Comparison of ENCODE assay signal across 11 cellular contexts in genomic region chrX:142977128-142977914, GRCh38.
DNase-seq lines count a peak whose midpoint lies in the region; ATAC-seq and TF ChIP-seq lines count a peak whose summit lies in the region.
"Had no signal": no experiment of that assay in that cellular context is flagged by ENCODE, and none has a peak within 500 bp of the region (broad histone marks: within the 10 kb centered on the region; RNA-seq: fewer than 3 reads in every experiment).

No MANE protein-coding gene starts in this region.

- DNase-seq in GM13977 (ENCODE audit: low spot score) (peak; percentile 52), NAMALWA (ENCODE audit: low spot score) (peak; percentile 33), coronary artery (ENCODE audit: low spot score) (no peak), HAP-1 (ENCODE audit: low spot score in 2 of 2) (no peak), NCI-H345 treated with DMSO at 0.1 percent for 48 hours (lab: John Stamatoyannopoulos, UW; ENCODE audit: unreplicated experiment) (no peak)
- DNase-seq: body of pancreas, C1 segment of cervical spinal cord had no signal

- no peaks in the 10 kb centered on the region for H3K36me3 ChIP-seq in HAP-1 (replicated peaks)

- in situ Hi-C loops in GM13977 (cut with MboI; ENCODE audit: low pct_unique_long_range_greater_than_20kb, low sequenced_read_pairs, unreplicated experiment) = no loop called here
- in situ Hi-C loops in HAP-1 (cut with MboI; ENCODE audit: low sequenced_read_pairs) = no loop called here

- no peak overlapping the region for H3K27ac ChIP-seq in coronary artery
- H3K27ac ChIP-seq: body of pancreas, parathyroid adenoma had no signal

- TF ChIP-seq CTCF in GM13977 (IDR thresholded peaks at IDR 0.05; ENCODE audit: extremely low read depth, insufficient read depth, missing control alignments) = no peak
- no peak for TF ChIP-seq CTCF in coronary artery (IDR thresholded peaks at IDR 0.05)

- no peak overlapping the region for H3K4me3 ChIP-seq in coronary artery
- no peak overlapping the region for H3K4me3 ChIP-seq in HAP-1
- H3K4me3 ChIP-seq: body of pancreas had no signal

- no peaks in the 10 kb centered on the region for H3K27me3 ChIP-seq in HAP-1 (ENCODE audit: low read depth)
- H3K27me3 ChIP-seq: body of pancreas had no signal

- no peaks in the 10 kb centered on the region; the same call in 1 of the 2 replicates for H3K9me3 ChIP-seq in HAP-1
- H3K9me3 ChIP-seq: body of pancreas had no signal

- H3K4me1 ChIP-seq in HAP-1 = no peaks in the 10 kb centered on the region
- H3K4me1 ChIP-seq: body of pancreas, parathyroid adenoma had no signal

- ATAC-seq in GM19468 (IDR thresholded peaks at IDR 0.05; ENCODE audit: extremely low read depth, unreplicated experiment) (peak; percentile 81), HG03039 (IDR thresholded peaks at IDR 0.05; ENCODE audit: unreplicated experiment) (peak; percentile 92)
- no peak for ATAC-seq in activated CD4-positive, CD25-positive, alpha-beta regulatory T cell treated with anti-CD3 and anti-CD28 coated beads, Interleukin-2, amount 50 U/mL, for 24 hours
- ATAC-seq: body of pancreas had no signal

Comparison
In these comparisons a context has a peak if more than half of its experiments do, and no peak if none do; other contexts are left out.
1. DNase-seq: peak in GM13977 (single experiment) and NAMALWA (single experiment); none in coronary artery (single experiment), HAP-1 (0 of 2) and NCI-H345 treated with DMSO at 0.1 percent for 48 hours (single experiment).
2. ATAC-seq: peak in GM19468 (single experiment) and HG03039 (single experiment); none in activated CD4-positive, CD25-positive, alpha-beta regulatory T cell treated with anti-CD3 and anti-CD28 coated beads, Interleukin-2, amount 50 U/mL, for 24 hours (0 of 2).